Comparison of ENCODE assay signal across 2 cellular contexts in genomic region chr19:14204676-14205459, GRCh38.
TF ChIP-seq lines count a peak whose summit lies in the region.

No MANE protein-coding gene starts in this region.

TF ChIP-seq in GM12878, 131 proteins besides CTCF, POLR2A, EP300 and RAD21:
- TF ChIP-seq YY1 (IDR thresholded peaks at IDR 0.05; ENCODE audit: low read depth, low read length): peak; percentile 65

TF ChIP-seq in HepG2, 621 proteins besides CTCF, POLR2A, EP300 and RAD21:
- peak; percentile 2; the same call in 1 of the 2 replicates for TF ChIP-seq EZH2 (conservative IDR thresholded peaks at IDR 0.05; ENCODE audit: low read depth, low read length)
TF ChIP-seq in HepG2: peak in this region for 1; not testable (repeated sequence) for 620.
